In the genomic region with DNA sequence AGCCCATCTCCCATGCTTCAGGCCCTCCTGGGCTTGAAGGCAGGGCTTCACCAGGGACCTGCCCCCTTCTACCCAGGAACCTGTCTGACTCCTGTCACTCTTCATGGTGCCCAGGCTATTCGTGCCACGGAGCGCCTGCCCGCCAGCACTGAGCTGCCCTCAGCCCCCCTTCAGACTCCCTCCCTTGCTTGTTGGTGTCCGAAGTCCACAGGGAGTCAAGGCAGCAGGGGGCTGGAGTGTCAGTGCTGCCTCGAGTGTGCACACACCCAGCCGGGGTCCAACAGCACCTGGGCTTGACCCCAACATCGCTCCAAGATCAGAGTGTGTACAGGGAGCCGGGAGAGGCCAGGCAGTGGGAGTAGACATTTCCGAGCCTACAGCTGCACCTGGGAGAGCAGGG, we compare ENCODE assay signal across 15 cellular contexts. TPM values are rescaled to one million over a fixed set of nuclear protein-coding genes. Genes with fewer than 3 reads are reported as not detected.
A peak's percentile ranks its signal among the peaks of the same experiment; 100 is the strongest.
DNase-seq lines count a peak whose midpoint lies in the region; ATAC-seq and TF ChIP-seq lines count a peak whose summit lies in the region.
"Had no signal": no experiment of that assay in that cellular context is flagged by ENCODE, and none has a peak within 500 bp of the region (broad histone marks: within the 10 kb centered on the region; RNA-seq: fewer than 3 reads in every experiment).

No MANE protein-coding gene starts in this region.

- H3K36me3 Mint-ChIP-seq in stimulated activated naive B cell treated with anti-CD40 and anti-IgM and Interleukin-4, amounts not matched to agents 10 μg/mL and 1 μg/mL and 100 μg/mL, for 72 hours = peaks cover 8 to 13% of the 10 kb centered on the region in 2 donors

- no peaks in the 10 kb centered on the region for H3K9me3 Mint-ChIP-seq in stimulated activated naive B cell treated with anti-CD40 and anti-IgM and Interleukin-4, amounts not matched to agents 10 μg/mL and 1 μg/mL and 100 μg/mL, for 72 hours
- H3K9me3 Mint-ChIP-seq: CD8-positive, alpha-beta memory T cell; IgD-negative memory B cell had no signal

- no peak overlapping the region for H3K27ac Mint-ChIP-seq in stimulated activated naive B cell treated with anti-CD40 and anti-IgM and Interleukin-4, amounts not matched to agents 10 μg/mL and 1 μg/mL and 100 μg/mL, for 72 hours
- H3K27ac Mint-ChIP-seq: CD8-positive, alpha-beta memory T cell; IgD-negative memory B cell had no signal

- intact Hi-C loops in Right ventricle myocardium inferior (cut with DNase I) = no loop called here
- intact Hi-C loops in left ventricle myocardium superior (cut with micrococcal nuclease) = no loop called here

- ATAC-seq in Right ventricle myocardium inferior = no peak
- no peak for ATAC-seq in left ventricle myocardium superior
- ATAC-seq in esophagus mucosa = peak; percentile 11
- peak; percentile 23 for ATAC-seq in omental fat pad (ENCODE audit: low FRiP score)
- no peak for ATAC-seq in stimulated activated naive B cell treated with anti-CD40 and anti-IgM and Interleukin-4, amounts not matched to agents 10 μg/mL and 1 μg/mL and 100 μg/mL, for 72 hours (replicated peaks)
- ATAC-seq in GM19023 (IDR thresholded peaks at IDR 0.05; ENCODE audit: unreplicated experiment) = no peak

- no peak for TF ChIP-seq CTCF in omental fat pad (IDR thresholded peaks at IDR 0.05)

- H3K27me3 Mint-ChIP-seq in stimulated activated naive B cell treated with anti-CD40 and anti-IgM and Interleukin-4, amounts not matched to agents 10 μg/mL and 1 μg/mL and 100 μg/mL, for 72 hours = no peaks in the 10 kb centered on the region
- H3K27me3 Mint-ChIP-seq: CD8-positive, alpha-beta memory T cell; IgD-negative memory B cell had no signal

- DNase-seq in Right ventricle myocardium inferior (ENCODE audit: missing footprints) = peak; percentile 64
- DNase-seq in left ventricle myocardium superior = no peak
- no peak for DNase-seq in omental fat pad (ENCODE audit: low spot score)
- no peak for DNase-seq in GM03348 (ENCODE audit: low spot score)
- DNase-seq in stimulated activated naive B cell treated with anti-CD40 and anti-IgM and Interleukin-4, amounts not matched to agents 10 μg/mL and 1 μg/mL and 100 μg/mL, for 72 hours = no peak
- no peak for DNase-seq in amygdala (lab: John Stamatoyannopoulos, UW)
- DNase-seq: Caco-2; CD8-positive, alpha-beta memory T cell; DND-41; GDM1; GM23248; H7 had no signal

- H3K4me1 Mint-ChIP-seq in stimulated activated naive B cell treated with anti-CD40 and anti-IgM and Interleukin-4, amounts not matched to agents 10 μg/mL and 1 μg/mL and 100 μg/mL, for 72 hours = no peaks in the 10 kb centered on the region
- H3K4me1 Mint-ChIP-seq: CD8-positive, alpha-beta memory T cell; IgD-negative memory B cell had no signal

- H3K4me3 Mint-ChIP-seq in stimulated activated naive B cell treated with anti-CD40 and anti-IgM and Interleukin-4, amounts not matched to agents 10 μg/mL and 1 μg/mL and 100 μg/mL, for 72 hours = no peak overlapping the region
- H3K4me3 Mint-ChIP-seq: CD8-positive, alpha-beta memory T cell; IgD-negative memory B cell had no signal

RNA-seq across cellular contexts. Expression of gene TBCK, which starts 59.8 kb away (rescaled TPM):
- total RNA-seq in Right ventricle myocardium inferior (19.8 TPM), left ventricle myocardium superior (16.5 TPM), esophagus mucosa (21.6 TPM), omental fat pad (10 to 100 TPM; 25.3 to 40.0 (median 37.2) TPM)

Comparison
In these comparisons a context has a peak if more than half of its experiments do, and no peak if none do; other contexts are left out.
1. ATAC-seq: peak in esophagus mucosa (single experiment) and omental fat pad (single experiment); none in Right ventricle myocardium inferior (single experiment), left ventricle myocardium superior (single experiment), stimulated activated naive B cell treated with anti-CD40 and anti-IgM and Interleukin-4, amounts not matched to agents 10 μg/mL and 1 μg/mL and 100 μg/mL, for 72 hours (0 of 2) and GM19023 (single experiment).